19 cellular contexts compared by ENCODE assay signal in the genomic region with DNA sequence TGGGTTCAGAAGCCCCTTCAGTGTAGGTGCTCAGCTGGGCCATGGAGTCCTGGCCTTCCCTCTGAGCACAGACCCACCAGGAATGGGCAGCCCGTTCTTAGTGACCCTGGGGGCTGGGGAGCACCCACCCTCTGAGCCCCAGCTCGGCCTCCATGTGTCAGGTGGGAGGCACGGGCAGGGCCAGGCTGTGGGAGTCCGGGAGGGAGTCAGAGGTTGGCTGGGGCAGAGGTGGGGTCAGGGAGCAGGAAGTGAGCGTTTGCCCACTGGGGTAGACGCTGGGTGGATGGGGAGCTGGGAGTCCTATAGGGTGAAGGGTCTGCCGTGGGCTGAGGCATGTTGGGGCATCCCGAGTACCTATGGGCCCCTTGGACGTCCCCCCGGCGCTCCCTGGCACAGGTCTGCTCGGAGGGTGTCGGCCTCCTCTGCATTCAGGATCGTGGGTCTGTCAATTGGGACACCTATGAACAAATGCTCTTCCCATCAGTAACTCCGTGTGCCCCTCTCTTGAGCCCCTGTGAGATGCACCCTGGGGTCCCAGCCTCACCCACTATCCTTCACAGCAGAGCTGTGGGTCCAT.
"Had no signal": no experiment of that assay in that cellular context is flagged by ENCODE, and none has a peak within 500 bp of the region (broad histone marks: within the 10 kb centered on the region; RNA-seq: fewer than 3 reads in every experiment).

No MANE protein-coding gene starts in this region.

- H3K9ac ChIP-seq: neural progenitor cell had no signal

- H3K4me2 ChIP-seq: neural progenitor cell had no signal

- H3K36me3 ChIP-seq: brain microvascular endothelial cell, gastrocnemius medialis, heart right ventricle, neural progenitor cell, pancreas, tibial nerve had no signal

- H3K9me3 ChIP-seq: gastrocnemius medialis, heart right ventricle, pancreas, tibial nerve had no signal

- ATAC-seq: effector memory CD8-positive, alpha-beta T cell; gastrocnemius medialis; heart right ventricle; pancreas; stimulated activated memory B cell treated with anti-CD40 and anti-IgM and Interleukin-4, amounts not matched to agents 10 μg/mL and 1 μg/mL and 100 μg/mL, for 72 hours had no signal

- H3K27me3 ChIP-seq: brain microvascular endothelial cell, heart right ventricle, neural progenitor cell, pancreas, tibial nerve had no signal

- H3K4me3 ChIP-seq: gastrocnemius medialis, heart right ventricle, lung, neural progenitor cell, pancreas, tibial nerve had no signal

- DNase-seq: activated B cell treated with CpG ODN at 0.5 μM for 24 hours; activated CD4-positive, alpha-beta T cell treated with anti-CD3 and anti-CD28 coated beads for 48 hours; activated CD8-positive, alpha-beta memory T cell treated with anti-CD3 and anti-CD28 coated beads, Interleukin-2, amount 50 U/mL, for 48 hours; activated gamma-delta T cell treated with Interleukin-2 at 50 U/mL for 16 hours; amniotic stem cell; brain microvascular endothelial cell; effector memory CD8-positive, alpha-beta T cell; gastrocnemius medialis; heart right ventricle; naive B cell; stimulated activated CD4-positive, alpha-beta T cell treated with anti-CD3 and anti-CD28 coated beads, Interleukin-2, amount 100 ng/mL, for 48 hours had no signal

- FAIRE-seq: islet of Langerhans, pancreas, TTC549 had no signal

- H2AFZ ChIP-seq: neural progenitor cell had no signal

- H3K27ac ChIP-seq: brain microvascular endothelial cell, epithelial cell of prostate, neural progenitor cell, pancreas had no signal
